Comparison of ENCODE assay signal across 8 cellular contexts in genomic region chr5:64166201-64166959, GRCh38. TPM values are rescaled to one million over a fixed set of nuclear protein-coding genes. Genes with fewer than 3 reads are reported as not detected.
DNase-seq lines count a peak whose midpoint lies in the region; ATAC-seq, FAIRE-seq and TF ChIP-seq lines count a peak whose summit lies in the region.

No MANE protein-coding gene starts in this region.

- no peak overlapping the region for H2BK5ac ChIP-seq in H1 (ENCODE audit: low read depth, low read length)

- no peak overlapping the region for H3K56ac ChIP-seq in H1 (replicated peaks; ENCODE audit: insufficient read length, low read depth, low read length)

- H3K23me2 ChIP-seq in H1 (ENCODE audit: low read depth, low read length): peaks cover 3% of the 10 kb centered on the region; the same call in 1 of the 2 replicates

- no peak for FAIRE-seq in H1 (lab: Jason Lieb, UNC)

- intact Hi-C loops in mucosa of descending colon (cut with DNase I, micrococcal nuclease): no loop called here

- no peak for TF ChIP-seq RAD21 in H1 (IDR thresholded peaks at IDR 0.05 in 1 of 2, conservative IDR thresholded peaks at IDR 0.05 in 1 of 2; ENCODE audit: low read depth in 2 of 2, low read length in 2 of 2)

- H3K18ac ChIP-seq in H1 (ENCODE audit: extremely low read depth, low read length): no peak overlapping the region

- H4K91ac ChIP-seq in H1 (replicated peaks; ENCODE audit: insufficient read length, low read length): peak overlapping the region; percentile 61

- TF ChIP-seq POLR2A in H1 (IDR thresholded peaks at IDR 0.05; ENCODE audit: control extremely low read depth in 1 of 2, low read depth in 2 of 2, low read length in 2 of 2): no peak; a peak in 1 of 3 replicates

- ATAC-seq in HG03378 (IDR thresholded peaks at IDR 0.05; ENCODE audit: unreplicated experiment): peak; percentile 8
- no peak for ATAC-seq in mucosa of descending colon
- no peak for ATAC-seq in GM19324 (IDR thresholded peaks at IDR 0.05; ENCODE audit: low FRiP score, unreplicated experiment)
- no peak for ATAC-seq in GM21526 (IDR thresholded peaks at IDR 0.05; ENCODE audit: low FRiP score, unreplicated experiment)
- no peak for ATAC-seq in GM21360 (IDR thresholded peaks at IDR 0.05; ENCODE audit: unreplicated experiment)

- DNase-seq in AG08396 (ENCODE audit: low spot score): peak; percentile 14
- no peak for DNase-seq in H1 (ENCODE audit: low read depth in 1 of 2, low spot score in 2 of 2)
- DNase-seq in mucosa of descending colon: peak in 1 of 3 donors; percentile 6
- no peak for DNase-seq in BE2C

- no peaks in the 10 kb centered on the region for H3K79me1 ChIP-seq in H1 (ENCODE audit: low read depth, low read length)

- H3K4me1 ChIP-seq in H1 (replicated peaks in 1 of 4; ENCODE audit: control insufficient read depth in 3 of 4, insufficient read depth in 4 of 4, low read length in 3 of 4) (no peaks in the 10 kb centered on the region; a peak in 2 of 7 replicates), mucosa of descending colon (ENCODE audit: low read depth) (no peaks in the 10 kb centered on the region), BE2C (no peaks in the 10 kb centered on the region)

- WGBS in H1 (ENCODE audit: extremely low coverage in 1 of 2, insufficient coverage in 1 of 2, insufficient read length in 1 of 2, insufficient replicate concordance in 2 of 2, low coverage in 1 of 2, low lambda C conversion rate in 2 of 2, missing lambda C conversion rate in 1 of 2), 2 experiments: 27% methylated on average over 23 of the region's 23 CpGs; no CpG with 5 or more reads in 1 of the 2 experiments

- H3K4me3 ChIP-seq in H1 (ENCODE audit: extremely low read depth in 1 of 4, insufficient read depth in 2 of 4, low read depth in 3 of 4, low read length in 4 of 4) (peak overlapping the region; percentile 57 to 81 (median 78)), mucosa of descending colon (peak overlapping the region; percentile 21), BE2C (ENCODE audit: low read depth, low read length) (no peak overlapping the region)

- CTCF ChIA-PET in H1 (lab: Charles Lee; ENCODE audit: partially characterized antibody): interaction anchor here (0.7 to 1.6 kb wide), 4 partner anchors 15 to 443 kb away, joined by 3 to 9 read pairs (median 4); no protein-coding TSS in a partner anchor

- H3K4ac ChIP-seq in H1 (replicated peaks; ENCODE audit: insufficient read length, low read depth, low read length): no peak overlapping the region

- H2BK120ac ChIP-seq in H1 (replicated peaks; ENCODE audit: low read depth, low read length): no peak overlapping the region

- H2BK15ac ChIP-seq in H1 (ENCODE audit: low read length): 0 out of 2 replicates have a peak overlapping the region, but pooled peaks have one; percentile 3

- no peak overlapping the region for H2BK20ac ChIP-seq in H1 (ENCODE audit: low read length)

- H3K27me3 ChIP-seq in H1 (replicated peaks in 1 of 4; ENCODE audit: control insufficient read depth in 3 of 4, extremely low read depth in 1 of 4, insufficient read depth in 3 of 4, low read length in 3 of 4) (peaks cover 0 to 7% (median 0%) of the 10 kb centered on the region in 4 experiments; a peak in 5 of 7 replicates), BE2C (peaks cover 23% of the 10 kb centered on the region)

- POLR2A ChIA-PET in H1 (lab: Charles Lee; ENCODE audit: partially characterized antibody): interaction anchor here (0.6 to 1.3 kb wide), 4 partner anchors 9 to 582 kb away, joined by 3 to 5 read pairs (median 3); no protein-coding TSS in a partner anchor

- TF ChIP-seq EP300 in H1 (IDR thresholded peaks at IDR 0.05; ENCODE audit: borderline replicate concordance in 1 of 2, low read depth in 2 of 2, low read length in 2 of 2): no peak

- H4K5ac ChIP-seq in H1 (ENCODE audit: insufficient read length, low read depth, low read length): no peak overlapping the region

- H2BK12ac ChIP-seq in H1 (ENCODE audit: low read depth, low read length): no peak overlapping the region

- H3K36me3 ChIP-seq in H1 (ENCODE audit: control insufficient read depth in 2 of 4, insufficient read depth in 4 of 4, low read length in 3 of 4): no peaks in the 10 kb centered on the region
- H3K36me3 ChIP-seq in mucosa of descending colon (ENCODE audit: low read depth): no peaks in the 10 kb centered on the region
- H3K36me3 ChIP-seq in BE2C: no peaks in the 10 kb centered on the region

- no peaks in the 10 kb centered on the region for H3K9me3 ChIP-seq in H1 (ENCODE audit: insufficient read depth in 2 of 2, low read depth in 1 of 2, low read length in 1 of 2)
- no peaks in the 10 kb centered on the region for H3K9me3 ChIP-seq in mucosa of descending colon
- H3K9me3 ChIP-seq in BE2C: no peaks in the 10 kb centered on the region

- peak overlapping the region; percentile 98 for H2AFZ ChIP-seq in H1 (ENCODE audit: low read length)

- peak overlapping the region; percentile 93; the same call in 1 of the 2 replicates for H4K8ac ChIP-seq in H1 (ENCODE audit: extremely low read depth, insufficient read depth, low read length)

- H3K4me2 ChIP-seq in H1 (ENCODE audit: insufficient read depth in 1 of 2, low read depth in 2 of 2, low read length in 2 of 2): peak overlapping the region; percentile 77 to 92

- no peaks in the 10 kb centered on the region for H4K20me1 ChIP-seq in H1 (replicated peaks in 1 of 2; ENCODE audit: control insufficient read depth in 1 of 2, insufficient read depth in 2 of 2, low read length in 2 of 2)

- H3K9ac ChIP-seq in H1 (replicated peaks in 1 of 4; ENCODE audit: extremely low read depth in 1 of 4, low read depth in 3 of 4, low read length in 3 of 4): peak overlapping the region; percentile 49 to 82 (median 82)

- H2AK5ac ChIP-seq in H1 (ENCODE audit: low read depth, low read length): no peak overlapping the region

- H3K79me2 ChIP-seq in H1 (ENCODE audit: control insufficient read depth in 1 of 2, insufficient read depth in 2 of 2, low read length in 2 of 2): no peaks in the 10 kb centered on the region

- H3K27ac ChIP-seq in H1 (ENCODE audit: low read depth, low read length): no peak overlapping the region

- no peak for TF ChIP-seq CTCF in H1 (IDR thresholded peaks at IDR 0.05; ENCODE audit: control extremely low read depth in 1 of 3, insufficient read depth in 1 of 3, low read depth in 1 of 3, low read length in 3 of 3)
- TF ChIP-seq CTCF in mucosa of descending colon (IDR thresholded peaks at IDR 0.05): no peak
- no peak for TF ChIP-seq CTCF in BE2C (IDR thresholded peaks at IDR 0.05; ENCODE audit: low read depth, low read length)

- no peak overlapping the region for H3K23ac ChIP-seq in H1 (ENCODE audit: insufficient read length)

- no peak overlapping the region for H3K14ac ChIP-seq in H1 (ENCODE audit: insufficient read length)

TF ChIP-seq in H1, 55 proteins besides CTCF, POLR2A, EP300 and RAD21:
- TF ChIP-seq TAF1 (IDR thresholded peaks at IDR 0.05; ENCODE audit: low read depth, low read length): peak; percentile 8; the same call in 1 of the 2 replicates
- peak; percentile 77 for TF ChIP-seq ASH2L (IDR thresholded peaks at IDR 0.05; ENCODE audit: low read length)
- TF ChIP-seq KDM1A (IDR thresholded peaks at IDR 0.05; ENCODE audit: borderline replicate concordance, low read length): peak; percentile 84
- TF ChIP-seq GABPA (IDR thresholded peaks at IDR 0.05; ENCODE audit: borderline replicate concordance, insufficient read depth, low read length): no peak
- TF ChIP-seq EZH2 (IDR thresholded peaks at IDR 0.05; ENCODE audit: low read depth, low read length, severe bottlenecking): peak; percentile 29
- no peak for TF ChIP-seq ATF3 (IDR thresholded peaks at IDR 0.05; ENCODE audit: insufficient read depth, low read depth, low read length)
- TF ChIP-seq SUZ12 (IDR thresholded peaks at IDR 0.05; ENCODE audit: low read length): peak; percentile 20; the same call in 1 of the 2 replicates
- peak; percentile 3; the same call in 1 of the 2 replicates for TF ChIP-seq MAX (IDR thresholded peaks at IDR 0.05)
- no peak for TF ChIP-seq BRCA1 (IDR thresholded peaks at IDR 0.05; ENCODE audit: low read depth, low read length)
- TF ChIP-seq SAP30 (IDR thresholded peaks at IDR 0.05; ENCODE audit: insufficient read depth, insufficient replicate concordance, low read length): no peak
- no peak for TF ChIP-seq MAFK (IDR thresholded peaks at IDR 0.05; ENCODE audit: low read depth, low read length)

RNA-seq across cellular contexts. Expression of gene RNF180, which starts 0.7 kb away (rescaled TPM):
- total RNA-seq in H1 (2021; fragmentation: NEBNext Ultra II Directional; extraction: Animal tissue kit (Norgen Biotek cat#: 25700)): 2.3 and 2.4 TPM in 2 replicates
- 0.38 and 0.39 TPM in 2 replicates for polyA plus RNA-seq in H1 (2011; rRNA removed)
- polyA plus RNA-seq in H1 (2011; cell fraction: cytosol; rRNA removed): 0.45 TPM
- 0.66 TPM for polyA plus RNA-seq in H1 (2011; cell fraction: nucleus; rRNA removed)
- polyA plus RNA-seq in H1 (2012, experiment 1 of 2): 0.61 to 0.94 TPM (median 0.76 TPM) in 4 replicates
- not detected for polyA plus RNA-seq in H1 (2012, experiment 2 of 2)
- 1.5 TPM for polyA plus RNA-seq in H1 (2013, experiment 1 of 2)
- 1.7 TPM for polyA plus RNA-seq in H1 (2013, experiment 2 of 2)
- polyA minus RNA-seq in H1 (2011; rRNA and poly(A)+ RNA removed): 3.3 and 3.4 TPM in 2 replicates
- 0.73 TPM for polyA minus RNA-seq in H1 (2011; cell fraction: cytosol; rRNA and poly(A)+ RNA removed)
- 7.5 TPM for polyA minus RNA-seq in H1 (2011; cell fraction: nucleus; rRNA and poly(A)+ RNA removed)
- total RNA-seq in mucosa of descending colon: 10 to 100 TPM in 1 of 3 donors, 1 to 10 TPM in 1, under 1 TPM in 1; 0.96 to 15.0 (median 2.8) TPM
- polyA plus RNA-seq in BE2C (2012; ENCODE audit: insufficient read depth, insufficient read length, low read depth): not detected
